In genomic region chr10:77177161-77177560, GRCh38 we compare ENCODE assay signal across 23 cellular contexts.
"Had no signal": no experiment of that assay in that cellular context is flagged by ENCODE, and none has a peak within 500 bp of the region (broad histone marks: within the 10 kb centered on the region; RNA-seq: fewer than 3 reads in every experiment).

No MANE protein-coding gene starts in this region.

- H3K4me1 ChIP-seq: lower lobe of right lung, neural progenitor cell, parathyroid adenoma, prostate gland, right lobe of liver had no signal

- H3K79me2 ChIP-seq: hepatocyte, parathyroid adenoma had no signal

- H3K36me3 ChIP-seq: left ventricle myocardium inferior, lower lobe of right lung, neural progenitor cell, prostate gland, right lobe of liver, spleen, thoracic aorta had no signal

- ATAC-seq: esophagus mucosa; left cardiac atrium; lower lobe of right lung; natural killer cell; right lobe of liver; stimulated activated naive B cell treated with anti-CD40 and anti-IgM and Interleukin-4, amounts not matched to agents 10 μg/mL and 1 μg/mL and 100 μg/mL, for 72 hours; stimulated activated naive CD8-positive, alpha-beta T cell treated with anti-CD3 and anti-CD28 coated beads, Interleukin-15, amount 100 ng/mL, for 72 hours had no signal

- H3K4me2 ChIP-seq: hepatocyte, neural progenitor cell had no signal

- H3K27ac ChIP-seq: hepatocyte, left ventricle myocardium inferior, lower lobe of right lung, neural progenitor cell, parathyroid adenoma, right lobe of liver, spleen, thoracic aorta had no signal

- H3K4me3 ChIP-seq: hepatocyte, left ventricle myocardium inferior, lower lobe of right lung, neural progenitor cell, prostate gland, right lobe of liver, spleen, thoracic aorta had no signal

- DNase-seq: effector memory CD4-positive, alpha-beta T cell; foreskin fibroblast; kidney; left cardiac atrium; left ventricle myocardium inferior; lower lobe of right lung; natural killer cell; nucleus accumbens; retina; right lobe of liver; spleen; stimulated activated CD4-positive, alpha-beta T cell treated with anti-CD3 and anti-CD28 coated beads, Interleukin-15, amount 100 ng/mL, for 24 hours; stimulated activated CD4-positive, alpha-beta T cell treated with anti-CD3 and anti-CD28 coated beads, Interleukin-1b, Interleukin-23, amount 100 ng/mL, for 48 hours; stimulated activated CD4-positive, alpha-beta T cell treated with anti-CD3 and anti-CD28 coated beads, Interleukin-4, amount 100 ng/mL, for 4 hours; stimulated activated naive B cell treated with anti-CD40 and anti-IgM and Interleukin-4, amounts not matched to agents 10 μg/mL and 1 μg/mL and 100 μg/mL, for 72 hours; stimulated activated naive CD8-positive, alpha-beta T cell treated with anti-CD3 and anti-CD28 coated beads, Interleukin-15, amount 100 ng/mL, for 72 hours; substantia nigra had no signal

- H3K9me3 ChIP-seq: left ventricle myocardium inferior, lower lobe of right lung, prostate gland, right lobe of liver, spleen, thoracic aorta had no signal

- H2AFZ ChIP-seq: hepatocyte, neural progenitor cell, parathyroid adenoma had no signal

- H3K27me3 ChIP-seq: hepatocyte, neural progenitor cell, right lobe of liver had no signal

- H3K9ac ChIP-seq: neural progenitor cell, parathyroid adenoma had no signal
